Comparison of ENCODE assay signal across 16 cellular contexts in genomic region chr11:44708523-44709280, GRCh38. TPM values are rescaled to one million over a fixed set of nuclear protein-coding genes. Genes with fewer than 3 reads are reported as not detected.
"Had no signal": no experiment of that assay in that cellular context is flagged by ENCODE, and none has a peak within 500 bp of the region (broad histone marks: within the 10 kb centered on the region; RNA-seq: fewer than 3 reads in every experiment).

No MANE protein-coding gene starts in this region.

- H3K4me1 ChIP-seq: foreskin keratinocyte had no signal

- H3K4me3 Mint-ChIP-seq: activated B cell treated with CpG ODN at 0.5 μM for 24 hours; activated CD4-positive, alpha-beta T cell treated with anti-CD3 and anti-CD28 coated beads, Interleukin-2, amount 10 ng/mL, durations not matched to agents 24 days and 14 days; activated T-helper 1 cell treated with anti-CD3 and anti-CD28 coated beads, Interleukin-12 subunit alpha, Interleukin-12 subunit beta, Interleukin-2, Interleukin-4 antibody, amounts not matched to agents 30 ng/mL and 10 ng/mL and 1 ng/mL, durations not matched to agents 14 hours and 24 hours and 36 hours; stimulated activated naive B cell treated with anti-CD40 and anti-IgM and Interleukin-4, amounts not matched to agents 10 μg/mL and 1 μg/mL and 100 μg/mL, for 72 hours; T-helper 17 cell had no signal

- H3K36me3 ChIP-seq: tibial artery had no signal

- ATAC-seq: foreskin keratinocyte; naive thymus-derived CD4-positive, alpha-beta T cell; stimulated activated naive B cell treated with anti-CD40 and anti-IgM and Interleukin-4, amounts not matched to agents 10 μg/mL and 1 μg/mL and 100 μg/mL, for 72 hours; T-helper 17 cell had no signal

- H3K27ac Mint-ChIP-seq: activated B cell treated with CpG ODN at 0.5 μM for 24 hours; activated CD4-positive, alpha-beta T cell treated with anti-CD3 and anti-CD28 coated beads, Interleukin-2, amount 10 ng/mL, durations not matched to agents 24 days and 14 days; activated T-helper 1 cell treated with anti-CD3 and anti-CD28 coated beads, Interleukin-12 subunit alpha, Interleukin-12 subunit beta, Interleukin-2, Interleukin-4 antibody, amounts not matched to agents 30 ng/mL and 10 ng/mL and 1 ng/mL, durations not matched to agents 14 hours and 24 hours and 36 hours; stimulated activated naive B cell treated with anti-CD40 and anti-IgM and Interleukin-4, amounts not matched to agents 10 μg/mL and 1 μg/mL and 100 μg/mL, for 72 hours had no signal

- DNase-seq: activated B cell treated with CpG ODN at 0.5 μM for 24 hours; activated CD4-positive, alpha-beta T cell treated with anti-CD3 and anti-CD28 coated beads, Interleukin-2, amount 10 ng/mL, durations not matched to agents 24 days and 14 days; activated CD8-positive, alpha-beta memory T cell treated with anti-CD3 and anti-CD28 coated beads, Interleukin-2, amount 50 U/mL, for 48 hours; activated naive CD4-positive, alpha-beta T cell treated with Interleukin-2 at 50 U/mL for 16 hours; anterior cingulate cortex; cortex of kidney; effector CD8-positive, alpha-beta T cell; foreskin keratinocyte; naive thymus-derived CD4-positive, alpha-beta T cell; nucleus accumbens; stimulated activated CD4-positive, alpha-beta T cell treated with anti-CD3 and anti-CD28 coated beads, Interleukin-2, amount 100 ng/mL, for 48 hours; stimulated activated naive B cell treated with anti-CD40 and anti-IgM and Interleukin-4, amounts not matched to agents 10 μg/mL and 1 μg/mL and 100 μg/mL, for 72 hours; T-helper 17 cell; tibial artery had no signal

- H3K4me1 Mint-ChIP-seq: activated B cell treated with CpG ODN at 0.5 μM for 24 hours; stimulated activated naive B cell treated with anti-CD40 and anti-IgM and Interleukin-4, amounts not matched to agents 10 μg/mL and 1 μg/mL and 100 μg/mL, for 72 hours had no signal

- H3K27me3 ChIP-seq: tibial artery had no signal

- H3K4me3 ChIP-seq: lung, tibial artery had no signal

- H3K36me3 Mint-ChIP-seq: stimulated activated naive B cell treated with anti-CD40 and anti-IgM and Interleukin-4, amounts not matched to agents 10 μg/mL and 1 μg/mL and 100 μg/mL, for 72 hours had no signal

- H3K27ac ChIP-seq: foreskin keratinocyte, tibial artery had no signal

- H3K27me3 Mint-ChIP-seq: T-helper 17 cell had no signal

RNA-seq across cellular contexts. Expression of gene TSPAN18, which starts 18.1 kb away (rescaled TPM):
- polyA plus RNA-seq: foreskin keratinocyte had no signal
